Comparison of ENCODE assay signal across 1 cellular context in the genomic region with DNA sequence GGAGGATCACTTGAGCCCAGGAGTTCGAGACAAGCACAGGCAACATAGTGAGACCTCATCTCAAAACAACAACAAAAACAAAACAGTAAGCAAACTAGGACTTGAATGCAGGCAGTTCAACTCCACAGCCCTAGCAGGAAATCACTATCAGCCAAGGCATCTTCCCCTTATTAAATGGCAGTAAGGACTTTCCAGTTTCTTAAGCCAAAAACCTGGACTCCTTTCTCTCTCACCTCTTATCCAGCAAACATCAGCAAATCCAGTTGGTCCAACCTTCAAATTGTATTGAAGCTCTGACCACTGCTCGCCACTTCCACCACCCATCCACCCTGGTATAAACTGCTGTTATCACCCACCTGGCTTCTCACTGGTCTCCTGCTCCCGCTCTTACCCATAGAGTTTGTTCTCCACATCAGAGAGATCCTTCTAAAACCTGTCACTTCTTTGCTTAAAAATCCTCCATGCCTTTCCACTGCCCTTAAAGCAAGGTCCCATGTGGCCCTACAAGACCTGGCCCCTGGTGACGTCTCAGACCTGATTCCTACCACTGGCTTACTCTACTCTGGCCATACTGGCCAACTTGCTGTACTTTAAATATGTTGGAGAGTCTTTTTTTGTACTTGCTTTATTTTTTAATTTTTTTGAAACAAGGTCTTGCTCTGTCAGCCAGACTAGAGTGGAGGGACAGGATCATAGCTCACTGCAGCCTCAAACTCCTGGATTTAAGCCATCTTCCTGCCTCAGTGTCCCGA.
TF ChIP-seq lines count a peak whose summit lies in the region.

No MANE protein-coding gene starts in this region.

TF ChIP-seq in HepG2, 621 proteins besides CTCF, POLR2A, EP300 and RAD21 (continues in another document):
- TF ChIP-seq SMARCE1 (IDR thresholded peaks at IDR 0.05; ENCODE audit: borderline replicate concordance) (no peak), HCFC1 (IDR thresholded peaks at IDR 0.05; ENCODE audit: low read depth, low read length) (no peak), TGIF2 (CRISPR knock-in tag; IDR thresholded peaks at IDR 0.05) (peak; percentile 43; the same call in 1 of the 2 replicates), ZNF781 (CRISPR knock-in tag; IDR thresholded peaks at IDR 0.05; ENCODE audit: borderline replicate concordance, not compliant biosample characterization) (peak; percentile 78), NPAS2 (CRISPR knock-in tag; IDR thresholded peaks at IDR 0.05; ENCODE audit: borderline replicate concordance) (0 out of 2 replicates have a peak, but pooled peaks have one; percentile 33), ZNF619 (CRISPR knock-in tag; IDR thresholded peaks at IDR 0.05) (no peak), ZNF552 (CRISPR knock-in tag; IDR thresholded peaks at IDR 0.05; ENCODE audit: borderline replicate concordance) (no peak), NFATC3 (CRISPR knock-in tag; IDR thresholded peaks at IDR 0.05) (no peak), AHDC1 (CRISPR knock-in tag; IDR thresholded peaks at IDR 0.05; ENCODE audit: borderline replicate concordance) (peak; percentile 25; the same call in 1 of the 2 replicates), RBFOX2 (IDR thresholded peaks at IDR 0.05; ENCODE audit: low read depth, low read length) (peak; percentile 59), SSRP1 (CRISPR knock-in tag; IDR thresholded peaks at IDR 0.05) (peak; percentile 67; the same call in 1 of the 2 replicates), DNMT3B (CRISPR knock-in tag; conservative IDR thresholded peaks at IDR 0.05) (0 out of 2 replicates have a peak, but pooled peaks have one; percentile 65), ZBED4 (CRISPR knock-in tag; IDR thresholded peaks at IDR 0.05; ENCODE audit: borderline replicate concordance) (no peak), ARNT (IDR thresholded peaks at IDR 0.05) (no peak), FOXA3 (CRISPR knock-in tag; IDR thresholded peaks at IDR 0.05) (peak; percentile 2; the same call in 1 of the 2 replicates), NCOA2 (CRISPR knock-in tag; IDR thresholded peaks at IDR 0.05) (0 out of 2 replicates have a peak, but pooled peaks have one; percentile 14), ZNF33A (CRISPR knock-in tag; IDR thresholded peaks at IDR 0.05; ENCODE audit: borderline replicate concordance) (0 out of 2 replicates have a peak, but pooled peaks have one; percentile 60), ZNF724P (CRISPR knock-in tag; IDR thresholded peaks at IDR 0.05; ENCODE audit: borderline replicate concordance) (0 out of 2 replicates have a peak, but pooled peaks have one; percentile 30), ZBTB40 (IDR thresholded peaks at IDR 0.05) (no peak), ZBTB40 (CRISPR knock-in tag; IDR thresholded peaks at IDR 0.05) (0 out of 2 replicates have a peak, but pooled peaks have one; percentile 48)
- TF ChIP-seq, protein P1, sequence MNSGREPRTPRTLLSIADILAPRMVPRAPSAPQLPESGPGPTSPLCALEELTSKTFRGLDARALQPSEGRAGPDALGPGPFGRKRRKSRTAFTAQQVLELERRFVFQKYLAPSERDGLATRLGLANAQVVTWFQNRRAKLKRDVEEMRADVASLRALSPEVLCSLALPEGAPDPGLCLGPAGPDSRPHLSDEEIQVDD (CRISPR knock-in tag; IDR thresholded peaks at IDR 0.05; ENCODE audit: borderline replicate concordance) = no peak
- TF ChIP-seq, protein P2, sequence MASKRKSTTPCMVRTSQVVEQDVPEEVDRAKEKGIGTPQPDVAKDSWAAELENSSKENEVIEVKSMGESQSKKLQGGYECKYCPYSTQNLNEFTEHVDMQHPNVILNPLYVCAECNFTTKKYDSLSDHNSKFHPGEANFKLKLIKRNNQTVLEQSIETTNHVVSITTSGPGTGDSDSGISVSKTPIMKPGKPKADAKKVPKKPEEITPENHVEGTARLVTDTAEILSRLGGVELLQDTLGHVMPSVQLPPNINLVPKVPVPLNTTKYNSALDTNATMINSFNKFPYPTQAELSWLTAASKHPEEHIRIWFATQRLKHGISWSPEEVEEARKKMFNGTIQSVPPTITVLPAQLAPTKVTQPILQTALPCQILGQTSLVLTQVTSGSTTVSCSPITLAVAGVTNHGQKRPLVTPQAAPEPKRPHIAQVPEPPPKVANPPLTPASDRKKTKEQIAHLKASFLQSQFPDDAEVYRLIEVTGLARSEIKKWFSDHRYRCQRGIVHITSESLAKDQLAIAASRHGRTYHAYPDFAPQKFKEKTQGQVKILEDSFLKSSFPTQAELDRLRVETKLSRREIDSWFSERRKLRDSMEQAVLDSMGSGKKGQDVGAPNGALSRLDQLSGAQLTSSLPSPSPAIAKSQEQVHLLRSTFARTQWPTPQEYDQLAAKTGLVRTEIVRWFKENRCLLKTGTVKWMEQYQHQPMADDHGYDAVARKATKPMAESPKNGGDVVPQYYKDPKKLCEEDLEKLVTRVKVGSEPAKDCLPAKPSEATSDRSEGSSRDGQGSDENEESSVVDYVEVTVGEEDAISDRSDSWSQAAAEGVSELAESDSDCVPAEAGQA (IDR thresholded peaks at IDR 0.05; ENCODE audit: low read depth) = no peak
- TF ChIP-seq, protein P2 (CRISPR knock-in tag; IDR thresholded peaks at IDR 0.05; ENCODE audit: borderline replicate concordance) = no peak
